Comparison of ENCODE assay signal across 1 cellular context in the genomic region with DNA sequence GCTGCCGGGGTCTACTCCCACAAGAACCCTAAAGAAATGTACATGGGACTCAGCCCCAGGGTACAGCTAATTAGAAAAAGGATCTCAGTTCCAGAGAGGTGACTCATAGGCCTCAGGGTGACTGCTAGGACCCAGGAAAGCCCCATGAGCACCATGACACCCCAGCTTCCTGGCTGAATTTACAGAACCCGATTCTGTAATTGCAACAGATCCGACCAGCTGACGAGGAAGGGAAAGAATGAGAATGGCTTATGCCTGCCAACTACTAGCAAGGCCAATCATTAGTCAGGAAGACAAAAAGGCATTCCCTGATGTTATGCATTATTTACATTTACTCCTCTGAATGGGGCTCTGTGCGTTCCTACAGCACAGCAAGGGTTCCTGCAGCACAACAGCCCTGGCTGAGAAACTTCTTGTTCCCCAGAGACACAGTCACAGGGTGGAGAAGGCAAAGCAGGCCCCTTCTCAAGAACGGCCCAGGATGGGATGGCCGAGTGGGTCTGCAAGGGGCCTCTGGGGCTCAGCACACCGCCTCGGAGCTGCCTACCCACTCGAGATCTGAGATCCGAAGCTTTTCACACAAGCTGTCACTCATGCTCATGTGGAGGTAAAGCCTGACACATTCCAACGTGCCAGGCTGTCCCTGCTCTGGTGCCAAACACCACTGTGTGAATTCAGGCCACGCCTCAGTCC.
TF ChIP-seq lines count a peak whose summit lies in the region.

No MANE protein-coding gene starts in this region.

TF ChIP-seq in IMR-90, 13 proteins besides CTCF, POLR2A, EP300 and RAD21:
- no peak for TF ChIP-seq NFE2L2 (IDR thresholded peaks at IDR 0.05; ENCODE audit: low read depth, low read length)
- TF ChIP-seq CEBPB (IDR thresholded peaks at IDR 0.05; ENCODE audit: low read depth, low read length) = peak; percentile 98
- TF ChIP-seq, protein P1, sequence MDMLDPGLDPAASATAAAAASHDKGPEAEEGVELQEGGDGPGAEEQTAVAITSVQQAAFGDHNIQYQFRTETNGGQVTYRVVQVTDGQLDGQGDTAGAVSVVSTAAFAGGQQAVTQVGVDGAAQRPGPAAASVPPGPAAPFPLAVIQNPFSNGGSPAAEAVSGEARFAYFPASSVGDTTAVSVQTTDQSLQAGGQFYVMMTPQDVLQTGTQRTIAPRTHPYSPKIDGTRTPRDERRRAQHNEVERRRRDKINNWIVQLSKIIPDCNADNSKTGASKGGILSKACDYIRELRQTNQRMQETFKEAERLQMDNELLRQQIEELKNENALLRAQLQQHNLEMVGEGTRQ (IDR thresholded peaks at IDR 0.05; ENCODE audit: low read depth, low read length) = peak; percentile 70; the same call in 1 of the 2 replicates
- TF ChIP-seq BHLHE40 (IDR thresholded peaks at IDR 0.05; ENCODE audit: low read depth, low read length) = 0 out of 2 replicates have a peak, but pooled peaks have one; percentile 31
- TF ChIP-seq FOS (IDR thresholded peaks at IDR 0.05; ENCODE audit: low read depth, low read length) = peak; percentile 93
- TF ChIP-seq RCOR1 (IDR thresholded peaks at IDR 0.05; ENCODE audit: insufficient replicate concordance, low read length) = no peak
- peak; percentile 15; the same call in 1 of the 2 replicates for TF ChIP-seq MAZ (IDR thresholded peaks at IDR 0.05; ENCODE audit: borderline replicate concordance, low read depth, low read length)
